ENCODE assay signal across 10 cellular contexts in genomic region chr7:70775570-70776156, GRCh38.
DNase-seq lines count a peak whose midpoint lies in the region; ATAC-seq, FAIRE-seq and TF ChIP-seq lines count a peak whose summit lies in the region.
"Had no signal": no experiment of that assay in that cellular context is flagged by ENCODE, and none has a peak within 500 bp of the region (broad histone marks: within the 10 kb centered on the region; RNA-seq: fewer than 3 reads in every experiment).

No MANE protein-coding gene starts in this region.

- no peak for TF ChIP-seq POLR2A in HepG2 (IDR thresholded peaks at IDR 0.05; ENCODE audit: insufficient read depth in 1 of 2, low read depth in 2 of 2, low read length in 2 of 2)
- TF ChIP-seq POLR2A in NB4 (IDR thresholded peaks at IDR 0.05; ENCODE audit: extremely low read depth, insufficient read length) = no peak

- 69% methylated on average over 4 of the region's 4 CpGs for whole genome bisulfite sequencing in liver
- WGBS in HepG2 (ENCODE audit: low lambda C conversion rate) = 29% methylated on average over 4 of the region's 4 CpGs

- intact Hi-C loops in HepG2 (cut with micrococcal nuclease; ENCODE audit: unreplicated experiment) = no loop called here
- intact Hi-C loops in dorsolateral prefrontal cortex (cut with DNase I) = no loop called here

- DNase-seq in HepG2 (ENCODE audit: low spot score) (no peak), NB4 (ENCODE audit: low read depth) (peak; percentile 33), epithelial cell of proximal tubule (ENCODE audit: low read depth) (no peak), dorsolateral prefrontal cortex (no peak), DMS79 treated with DMSO at 0.1 percent for 48 hours (lab: John Stamatoyannopoulos, UW) (no peak), GM19240 (ENCODE audit: insufficient read length, low spot score) (no peak)
- DNase-seq: activated CD8-positive, alpha-beta T cell treated with anti-CD3 and anti-CD28 coated beads, Interleukin-2, amount 10 ng/mL, durations not matched to agents 7 days and 5 days; pancreas had no signal

- TF ChIP-seq CTCF in liver (IDR thresholded peaks at IDR 0.05; ENCODE audit: low read depth, low read length, missing input control) (peak; percentile 27), HepG2 (CRISPR knock-in tag; IDR thresholded peaks at IDR 0.05) (no peak), NB4 (IDR thresholded peaks at IDR 0.05; ENCODE audit: low read depth, low read length) (no peak), epithelial cell of proximal tubule (conservative IDR thresholded peaks at IDR 0.05; ENCODE audit: low read depth, low read length) (peak; percentile 33), dorsolateral prefrontal cortex (IDR thresholded peaks at IDR 0.05 in 54 of 56, conservative IDR thresholded peaks at IDR 0.05 in 2 of 56; ENCODE audit: low read depth in 1 of 56, partially characterized antibody in 56 of 56) (peak in 20 of 56 donors; percentile 7 to 35 (median 22))

- peaks cover 12 to 46% (median 37%) of the 10 kb centered on the region in 4 donors for H3K36me3 ChIP-seq in liver (ENCODE audit: control insufficient read depth in 4 of 4, insufficient read depth in 3 of 4, low read depth in 1 of 4, low read length in 3 of 4)
- H3K36me3 ChIP-seq in HepG2 (replicated peaks in 1 of 2; ENCODE audit: control insufficient read depth in 1 of 2, insufficient read depth in 2 of 2, low read length in 2 of 2) = no peaks in the 10 kb centered on the region
- H3K36me3 ChIP-seq: pancreas had no signal

- H3K27ac ChIP-seq in liver (ENCODE audit: low read depth in 1 of 2, low read length in 2 of 2) (no peak overlapping the region), HepG2 (ENCODE audit: extremely low read length, insufficient read depth, low read length) (no peak overlapping the region), dorsolateral prefrontal cortex (peak overlapping the region in 12 of 59 donors; percentile 0 to 87 (median 70))
- H3K27ac ChIP-seq: pancreas had no signal

- no peaks in the 10 kb centered on the region for H4K20me1 ChIP-seq in HepG2 (ENCODE audit: insufficient read depth, low read length)

- CTCF ChIA-PET in HepG2 (lab: Yijun Ruan, JAX; ENCODE audit: low intra/inter-chr PET ratio, low total read pairs) = no interaction called here

- H3K27me3 ChIP-seq in liver (ENCODE audit: control insufficient read depth in 4 of 4, insufficient read depth in 4 of 4, low read length in 3 of 4) = no peaks in the 10 kb centered on the region
- no peaks in the 10 kb centered on the region for H3K27me3 ChIP-seq in HepG2 (ENCODE audit: control insufficient read depth in 1 of 2, insufficient read depth in 2 of 2, low read length in 2 of 2)
- H3K27me3 ChIP-seq in dorsolateral prefrontal cortex = no peaks in the 10 kb centered on the region
- H3K27me3 ChIP-seq: pancreas had no signal

- in situ Hi-C loops in HepG2 (cut with HindIII; ENCODE audit: extremely low pct_ligation_motif_present, low pct_unique_long_range_greater_than_20kb) = no loop called here

- ATAC-seq in HepG2 = no peak
- ATAC-seq in GM21717 (IDR thresholded peaks at IDR 0.05; ENCODE audit: unreplicated experiment) = no peak
- ATAC-seq: activated CD8-positive, alpha-beta T cell treated with anti-CD3 and anti-CD28 coated beads, Interleukin-2, amount 10 ng/mL, durations not matched to agents 7 days and 5 days; pancreas had no signal

- TF ChIP-seq RAD21 in liver (IDR thresholded peaks at IDR 0.05) = peak; percentile 51 to 56
- no peak for TF ChIP-seq RAD21 in HepG2 (CRISPR knock-in tag; IDR thresholded peaks at IDR 0.05)

- no peak overlapping the region for H3K4me3 ChIP-seq in liver (ENCODE audit: low read depth in 1 of 3, low read length in 3 of 3)
- no peak overlapping the region for H3K4me3 ChIP-seq in HepG2 (replicated peaks in 1 of 3; ENCODE audit: insufficient read depth in 1 of 3, low read depth in 2 of 3, low read length in 3 of 3)
- H3K4me3 ChIP-seq in NB4 (ENCODE audit: low read depth, low read length) = no peak overlapping the region
- no peak overlapping the region for H3K4me3 ChIP-seq in epithelial cell of proximal tubule (ENCODE audit: low read depth, low read length)
- H3K4me3 ChIP-seq in dorsolateral prefrontal cortex = no peak overlapping the region
- H3K4me3 ChIP-seq: pancreas had no signal

- BruUV-seq in HepG2 (replicated peaks; lab: Mats Ljungman, UMichigan) = no TSS peak

- H3K79me2 ChIP-seq in HepG2 (ENCODE audit: insufficient read depth, low read length) = no peaks in the 10 kb centered on the region

- peaks cover 0 to 12% (median 6%) of the 10 kb centered on the region in 4 donors for H3K4me1 ChIP-seq in liver (ENCODE audit: control insufficient read depth in 4 of 4, insufficient read depth in 4 of 4, low read length in 3 of 4)
- peaks cover 11% of the 10 kb centered on the region for H3K4me1 ChIP-seq in HepG2 (ENCODE audit: insufficient read depth, low read length)
- H3K4me1 ChIP-seq: pancreas had no signal

- FAIRE-seq in HepG2 (lab: Jason Lieb, UNC) = no peak
- FAIRE-seq: pancreas had no signal

- H3K9ac ChIP-seq in liver (ENCODE audit: low read depth in 1 of 2, low read length in 2 of 2) (no peak overlapping the region), HepG2 (ENCODE audit: insufficient read depth, low read depth, low read length) (no peak overlapping the region)

- TF ChIP-seq EP300 in HepG2 (IDR thresholded peaks at IDR 0.05; ENCODE audit: low read depth in 2 of 2, low read length in 2 of 2) (no peak), HepG2 (CRISPR knock-in tag; IDR thresholded peaks at IDR 0.05; ENCODE audit: borderline replicate concordance) (no peak)

- H3K9me3 ChIP-seq in liver (ENCODE audit: control insufficient read depth in 4 of 4, low read length in 3 of 4) (no peaks in the 10 kb centered on the region), HepG2 (ENCODE audit: low read length) (no peaks in the 10 kb centered on the region)
- H3K9me3 ChIP-seq: pancreas had no signal

- no peak overlapping the region for H3K4me2 ChIP-seq in HepG2 (ENCODE audit: low read depth, low read length)

- POLR2A ChIA-PET in HepG2 (lab: Yijun Ruan, JAX) = no interaction called here

- H2AFZ ChIP-seq in HepG2 (ENCODE audit: low read length) = no peak overlapping the region

TF ChIP-seq in liver, 16 proteins besides CTCF, POLR2A, EP300 and RAD21:
- TF ChIP-seq JUND (IDR thresholded peaks at IDR 0.05) = no peak
- TF ChIP-seq HNF4A (conservative IDR thresholded peaks at IDR 0.05) = no peak
- no peak for TF ChIP-seq FOXA1 (IDR thresholded peaks at IDR 0.05)
- TF ChIP-seq RXRA (IDR thresholded peaks at IDR 0.05) = peak in 1 of 2 donors; percentile 43
- TF ChIP-seq EGR1 (IDR thresholded peaks at IDR 0.05; ENCODE audit: low read depth in 2 of 2) = no peak
- no peak for TF ChIP-seq YY1 (IDR thresholded peaks at IDR 0.05)
TF ChIP-seq in liver: peak in this region for 1.

TF ChIP-seq in HepG2, 621 proteins besides CTCF, POLR2A, EP300 and RAD21 (continues in another document):
- TF ChIP-seq ZNF256 (CRISPR knock-in tag; conservative IDR thresholded peaks at IDR 0.05) (no peak), PPARG (CRISPR knock-in tag; conservative IDR thresholded peaks at IDR 0.05) (no peak), ZNF670 (CRISPR knock-in tag; IDR thresholded peaks at IDR 0.05; ENCODE audit: borderline replicate concordance) (no peak), ZBTB3 (CRISPR knock-in tag; IDR thresholded peaks at IDR 0.05; ENCODE audit: borderline replicate concordance, low read depth) (no peak), ZSCAN21 (CRISPR knock-in tag; IDR thresholded peaks at IDR 0.05; ENCODE audit: borderline replicate concordance) (no peak), MAX (IDR thresholded peaks at IDR 0.05) (no peak)

Comparison
In these comparisons a context has a peak if more than half of its experiments do, and no peak if none do; other contexts are left out.
1. CTCF ChIP-seq: peak in liver (single experiment) and epithelial cell of proximal tubule (single experiment); none in HepG2 (single experiment) and NB4 (single experiment).